In the genomic region with DNA sequence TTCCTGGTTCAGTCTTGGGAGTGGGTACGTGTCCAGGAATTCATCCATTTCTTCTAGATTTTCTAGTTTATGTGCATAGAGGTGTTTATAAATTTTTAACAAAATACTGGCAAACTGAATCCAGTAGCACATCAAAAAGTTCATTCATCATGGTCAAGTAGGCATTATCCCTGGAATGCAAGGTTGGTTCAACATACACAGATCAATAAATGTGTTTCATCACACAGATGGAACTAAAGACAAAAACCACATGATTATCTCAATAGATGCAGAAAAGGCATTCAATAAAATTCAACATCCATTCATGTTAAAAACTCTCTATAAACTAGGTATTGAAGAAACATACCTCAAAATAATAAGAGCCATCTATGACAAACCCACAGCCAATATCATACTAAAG, we compare ENCODE assay signal across 4 cellular contexts. TPM values are rescaled to one million over a fixed set of nuclear protein-coding genes. Genes with fewer than 3 reads are reported as not detected.
"Had no signal": no experiment of that assay in that cellular context is flagged by ENCODE, and none has a peak within 500 bp of the region (broad histone marks: within the 10 kb centered on the region; RNA-seq: fewer than 3 reads in every experiment).

No MANE protein-coding gene starts in this region.

RNA-seq across cellular contexts. Expression of a gene that starts 18.5 kb away (rescaled TPM):
- total RNA-seq: LHCN-M2, M059J, MCF 10A, NCI-H460 had no signal

RNA-seq across cellular contexts. Expression of a gene that starts 28.1 kb away (rescaled TPM):
- total RNA-seq: LHCN-M2, M059J, MCF 10A, NCI-H460 had no signal

RNA-seq across cellular contexts. Expression of a gene that starts 43.9 kb away (rescaled TPM):
- total RNA-seq: LHCN-M2, M059J, MCF 10A, NCI-H460 had no signal
